19 cellular contexts compared by ENCODE assay signal in genomic region chr12:50151047-50151687, GRCh38. TPM values are rescaled to one million over a fixed set of nuclear protein-coding genes. Genes with fewer than 3 reads are reported as not detected.
DNase-seq lines count a peak whose midpoint lies in the region; ATAC-seq and TF ChIP-seq lines count a peak whose summit lies in the region.
"Had no signal": no experiment of that assay in that cellular context is flagged by ENCODE, and none has a peak within 500 bp of the region (broad histone marks: within the 10 kb centered on the region; RNA-seq: fewer than 3 reads in every experiment).

No MANE protein-coding gene starts in this region.

- peak overlapping the region; percentile 14 to 45 for H3K27ac Mint-ChIP-seq in activated naive CD4-positive, alpha-beta T cell treated with anti-CD3 and anti-CD28 coated beads, Interleukin-2, amount 50 U/mL, for 72 hours
- no peak overlapping the region for H3K27ac Mint-ChIP-seq in activated naive CD4-positive, alpha-beta T cell treated with anti-CD3 and anti-CD28 coated beads, Interleukin-2, amount 10 ng/mL, durations not matched to agents 7 days and 5 days
- peak overlapping the region; percentile 19 for H3K27ac Mint-ChIP-seq in WTC11
- H3K27ac Mint-ChIP-seq in stimulated activated effector memory CD8-positive, alpha-beta T cell treated with anti-CD3 and anti-CD28 coated beads, Interleukin-12 subunit alpha, Interleukin-12 subunit beta, amount 100 ng/mL, for 72 hours = peak overlapping the region; percentile 55
- H3K27ac Mint-ChIP-seq: activated naive CD8-positive, alpha-beta T cell treated with anti-CD3 and anti-CD28 coated beads, Interleukin-2, amount 10 ng/mL, durations not matched to agents 7 days and 5 days had no signal

- H3K4me3 ChIP-seq in fibroblast of mammary gland (ENCODE audit: control insufficient read depth, low read depth, low read length) (no peak overlapping the region), thyroid gland (replicated peaks in 1 of 3) (no peak overlapping the region)
- H3K4me3 ChIP-seq: heart right ventricle, Peyer's patch, prostate gland had no signal

- H3K4me3 Mint-ChIP-seq in activated naive CD4-positive, alpha-beta T cell treated with anti-CD3 and anti-CD28 coated beads, Interleukin-2, amount 10 ng/mL, durations not matched to agents 7 days and 5 days = no peak overlapping the region
- H3K4me3 Mint-ChIP-seq in WTC11 = no peak overlapping the region
- H3K4me3 Mint-ChIP-seq in stimulated activated effector memory CD8-positive, alpha-beta T cell treated with anti-CD3 and anti-CD28 coated beads, Interleukin-12 subunit alpha, Interleukin-12 subunit beta, amount 100 ng/mL, for 72 hours = no peak overlapping the region
- H3K4me3 Mint-ChIP-seq: activated naive CD8-positive, alpha-beta T cell treated with anti-CD3 and anti-CD28 coated beads, Interleukin-2, amount 10 ng/mL, durations not matched to agents 7 days and 5 days had no signal

- CTCF ChIA-PET in activated naive CD4-positive, alpha-beta T cell treated with anti-CD3 and anti-CD28 coated beads, Interleukin-2, amount 10 ng/mL, durations not matched to agents 7 days and 5 days (lab: Charles Lee) = interaction anchor here (3.5 kb wide), 1 partner anchor 19 kb away, joined by 12 read pairs; no protein-coding TSS in a partner anchor
- CTCF ChIA-PET in WTC11 (lab: Charles Lee) = interaction anchor here (3.5 kb wide), 1 partner anchor 40 kb away, joined by 15 read pairs; the partner anchor contains the start of gene COX14

- no peak for DNase-seq in activated naive CD4-positive, alpha-beta T cell treated with anti-CD3 and anti-CD28 coated beads, Interleukin-2, amount 50 U/mL, for 72 hours (ENCODE audit: low spot score in 2 of 2)
- DNase-seq in activated naive CD4-positive, alpha-beta T cell treated with anti-CD3 and anti-CD28 coated beads, Interleukin-2, amount 10 ng/mL, durations not matched to agents 7 days and 5 days = no peak
- DNase-seq in WTC11 (ENCODE audit: low spot score) (no peak), fibroblast of mammary gland (ENCODE audit: low read depth) (peak; percentile 49), thyroid gland (no peak), NCI-H2196 (lab: John Stamatoyannopoulos, UW; ENCODE audit: unreplicated experiment) (no peak)
- DNase-seq in stimulated activated effector memory CD8-positive, alpha-beta T cell treated with anti-CD3 and anti-CD28 coated beads, Interleukin-12 subunit alpha, Interleukin-12 subunit beta, amount 100 ng/mL, for 72 hours (ENCODE audit: low spot score in 2 of 2) = no peak
- DNase-seq: ACHN; activated naive CD8-positive, alpha-beta T cell treated with anti-CD3 and anti-CD28 coated beads, Interleukin-2, amount 10 ng/mL, durations not matched to agents 7 days and 5 days; Caco-2; heart right ventricle; NCI-H1930; NCI-H526 treated with DMSO at 0.1 percent for 48 hours; Peyer's patch; stimulated activated CD4-positive, alpha-beta T cell treated with anti-CD3 and anti-CD28 coated beads, Interleukin-15, amount 100 ng/mL, for 24 hours had no signal

- TF ChIP-seq POLR2A in thyroid gland (IDR thresholded peaks at IDR 0.05) = no peak

- 34 to 49% methylated on average over 1 of the region's 1 CpG for WGBS in thyroid gland, 2 donors

- ATAC-seq in activated naive CD4-positive, alpha-beta T cell treated with anti-CD3 and anti-CD28 coated beads, Interleukin-2, amount 50 U/mL, for 72 hours = no peak
- ATAC-seq in WTC11 (no peak), HG03025 (IDR thresholded peaks at IDR 0.05; ENCODE audit: low FRiP score, unreplicated experiment) (no peak)
- ATAC-seq in stimulated activated effector memory CD8-positive, alpha-beta T cell treated with anti-CD3 and anti-CD28 coated beads, Interleukin-12 subunit alpha, Interleukin-12 subunit beta, amount 100 ng/mL, for 72 hours = no peak

- H3K4me1 ChIP-seq in thyroid gland = peaks cover 11 to 14% of the 10 kb centered on the region in 2 donors
- H3K4me1 ChIP-seq: Peyer's patch, prostate gland had no signal

- H3K9me3 Mint-ChIP-seq in activated naive CD4-positive, alpha-beta T cell treated with anti-CD3 and anti-CD28 coated beads, Interleukin-2, amount 50 U/mL, for 72 hours = no peaks in the 10 kb centered on the region
- no peaks in the 10 kb centered on the region for H3K9me3 Mint-ChIP-seq in activated naive CD4-positive, alpha-beta T cell treated with anti-CD3 and anti-CD28 coated beads, Interleukin-2, amount 10 ng/mL, durations not matched to agents 7 days and 5 days
- no peaks in the 10 kb centered on the region for H3K9me3 Mint-ChIP-seq in WTC11
- no peaks in the 10 kb centered on the region for H3K9me3 Mint-ChIP-seq in stimulated activated effector memory CD8-positive, alpha-beta T cell treated with anti-CD3 and anti-CD28 coated beads, Interleukin-12 subunit alpha, Interleukin-12 subunit beta, amount 100 ng/mL, for 72 hours
- H3K9me3 Mint-ChIP-seq: activated naive CD8-positive, alpha-beta T cell treated with anti-CD3 and anti-CD28 coated beads, Interleukin-2, amount 10 ng/mL, durations not matched to agents 7 days and 5 days had no signal

- no peak overlapping the region for H3K27ac ChIP-seq in thyroid gland
- H3K27ac ChIP-seq: epithelial cell of prostate, heart right ventricle, Peyer's patch, prostate gland, VCaP had no signal

- TF ChIP-seq CTCF in WTC11 (IDR thresholded peaks at IDR 0.05) = no peak
- TF ChIP-seq CTCF in fibroblast of mammary gland (conservative IDR thresholded peaks at IDR 0.05; ENCODE audit: control insufficient read depth, insufficient read depth, low read depth, low read length) = no peak
- TF ChIP-seq CTCF in thyroid gland (IDR thresholded peaks at IDR 0.05) = no peak

- H3K36me3 Mint-ChIP-seq in activated naive CD4-positive, alpha-beta T cell treated with anti-CD3 and anti-CD28 coated beads, Interleukin-2, amount 50 U/mL, for 72 hours = no peaks in the 10 kb centered on the region
- H3K36me3 Mint-ChIP-seq in activated naive CD4-positive, alpha-beta T cell treated with anti-CD3 and anti-CD28 coated beads, Interleukin-2, amount 10 ng/mL, durations not matched to agents 7 days and 5 days = peaks cover 2% of the 10 kb centered on the region
- H3K36me3 Mint-ChIP-seq in WTC11 = no peaks in the 10 kb centered on the region
- peaks cover 28% of the 10 kb centered on the region for H3K36me3 Mint-ChIP-seq in stimulated activated effector memory CD8-positive, alpha-beta T cell treated with anti-CD3 and anti-CD28 coated beads, Interleukin-12 subunit alpha, Interleukin-12 subunit beta, amount 100 ng/mL, for 72 hours

- H3K4me1 Mint-ChIP-seq in activated naive CD4-positive, alpha-beta T cell treated with anti-CD3 and anti-CD28 coated beads, Interleukin-2, amount 10 ng/mL, durations not matched to agents 7 days and 5 days = peaks cover 4% of the 10 kb centered on the region
- H3K4me1 Mint-ChIP-seq in WTC11 = no peaks in the 10 kb centered on the region
- H3K4me1 Mint-ChIP-seq in stimulated activated effector memory CD8-positive, alpha-beta T cell treated with anti-CD3 and anti-CD28 coated beads, Interleukin-12 subunit alpha, Interleukin-12 subunit beta, amount 100 ng/mL, for 72 hours = peaks cover 24% of the 10 kb centered on the region

- no peaks in the 10 kb centered on the region for H3K36me3 ChIP-seq in thyroid gland
- H3K36me3 ChIP-seq: Peyer's patch, prostate gland had no signal

- H3K9me3 ChIP-seq in thyroid gland = no peaks in the 10 kb centered on the region
- H3K9me3 ChIP-seq: Caco-2, heart right ventricle, Peyer's patch, prostate gland had no signal

- intact Hi-C loops in thyroid gland (cut with DNase I) = no loop called here

- no peaks in the 10 kb centered on the region for H3K27me3 Mint-ChIP-seq in activated naive CD4-positive, alpha-beta T cell treated with anti-CD3 and anti-CD28 coated beads, Interleukin-2, amount 10 ng/mL, durations not matched to agents 7 days and 5 days
- H3K27me3 Mint-ChIP-seq in WTC11 (ENCODE audit: low read depth) = no peaks in the 10 kb centered on the region
- H3K27me3 Mint-ChIP-seq: activated naive CD8-positive, alpha-beta T cell treated with anti-CD3 and anti-CD28 coated beads, Interleukin-2, amount 10 ng/mL, durations not matched to agents 7 days and 5 days had no signal

- no peaks in the 10 kb centered on the region for H3K27me3 ChIP-seq in thyroid gland
- H3K27me3 ChIP-seq: heart right ventricle, Peyer's patch had no signal

- POLR2A ChIA-PET in WTC11 (lab: Charles Lee) = no interaction called here

TF ChIP-seq in WTC11, 78 proteins besides CTCF, POLR2A, EP300 and RAD21 (continues in another document):
- no peak for TF ChIP-seq PRDM15 (CRISPR knock-in tag; IDR thresholded peaks at IDR 0.05)

RNA-seq across cellular contexts. Expression of gene CERS5, which starts 16.0 kb away (rescaled TPM):
- total RNA-seq in activated naive CD4-positive, alpha-beta T cell treated with anti-CD3 and anti-CD28 coated beads, Interleukin-2, amount 50 U/mL, for 72 hours = 10 to 100 TPM; 50.1 to 71.1 TPM
- total RNA-seq in WTC11 (2021) (47.8 to 55.8 TPM (median 51.7 TPM) in 3 replicates), thyroid gland (10 to 100 TPM; 20.2 to 34.9 (median 29.5) TPM)

RNA-seq across cellular contexts. Expression of gene COX14, which starts 39.1 kb away (rescaled TPM):
- 10 to 100 TPM; 46.0 to 48.5 TPM for total RNA-seq in activated naive CD4-positive, alpha-beta T cell treated with anti-CD3 and anti-CD28 coated beads, Interleukin-2, amount 50 U/mL, for 72 hours
- total RNA-seq in WTC11 (2021) = 34.0 to 41.4 TPM (median 40.4 TPM) in 3 replicates
- total RNA-seq in thyroid gland = 100 to 1,000 TPM in 2 of 4 donors, 10 to 100 TPM in 2; 40.6 to 135 (median 90.9) TPM

RNA-seq across cellular contexts. Expression of gene GPD1, which starts 47.4 kb away (rescaled TPM):
- under 1 TPM; 0.35 to 0.46 TPM for total RNA-seq in activated naive CD4-positive, alpha-beta T cell treated with anti-CD3 and anti-CD28 coated beads, Interleukin-2, amount 50 U/mL, for 72 hours
- 0.39 to 0.77 TPM (median 0.62 TPM) in 3 replicates for total RNA-seq in WTC11 (2021)
- 10 to 100 TPM in 1 of 4 donors, 1 to 10 TPM in 3; 5.1 to 10.6 (median 7.1) TPM for total RNA-seq in thyroid gland
